ENCODE assay signal across 1 cellular context in the genomic region with DNA sequence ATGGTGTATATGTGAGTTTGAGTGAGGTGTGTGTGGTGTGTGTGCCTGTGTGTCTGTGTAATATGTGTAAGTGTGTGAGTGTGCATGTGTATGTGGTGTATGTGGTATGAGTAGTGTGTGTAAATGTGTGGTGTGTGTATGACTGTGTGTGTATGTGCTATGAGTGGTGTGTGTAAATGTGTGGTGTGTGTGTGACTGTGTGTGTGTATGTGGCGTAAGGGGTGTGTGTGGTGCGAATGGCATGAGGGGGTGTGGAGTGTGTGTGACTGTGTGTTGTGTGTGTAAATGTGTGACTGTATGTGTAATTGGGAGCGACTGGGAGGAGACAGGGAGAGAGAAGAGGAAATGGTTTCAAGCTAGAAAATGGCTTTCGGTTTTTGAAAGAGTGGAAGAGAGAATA.
TF ChIP-seq lines count a peak whose summit lies in the region.

No MANE protein-coding gene starts in this region.

TF ChIP-seq in K562, 482 proteins besides CTCF, POLR2A, EP300 and RAD21 (continues in another document):
- TF ChIP-seq, protein P1, sequence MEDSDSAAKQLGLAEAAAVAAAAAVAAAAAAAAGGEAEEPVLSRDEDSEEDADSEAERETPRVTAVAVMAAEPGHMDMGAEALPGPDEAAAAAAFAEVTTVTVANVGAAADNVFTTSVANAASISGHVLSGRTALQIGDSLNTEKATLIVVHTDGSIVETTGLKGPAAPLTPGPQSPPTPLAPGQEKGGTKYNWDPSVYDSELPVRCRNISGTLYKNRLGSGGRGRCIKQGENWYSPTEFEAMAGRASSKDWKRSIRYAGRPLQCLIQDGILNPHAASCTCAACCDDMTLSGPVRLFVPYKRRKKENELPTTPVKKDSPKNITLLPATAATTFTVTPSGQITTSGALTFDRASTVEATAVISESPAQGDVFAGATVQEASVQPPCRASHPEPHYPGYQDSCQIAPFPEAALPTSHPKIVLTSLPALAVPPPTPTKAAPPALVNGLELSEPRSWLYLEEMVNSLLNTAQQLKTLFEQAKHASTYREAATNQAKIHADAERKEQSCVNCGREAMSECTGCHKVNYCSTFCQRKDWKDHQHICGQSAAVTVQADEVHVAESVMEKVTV (CRISPR knock-in tag; IDR thresholded peaks at IDR 0.05) = no peak
- TF ChIP-seq ZNF77 (CRISPR knock-in tag; IDR thresholded peaks at IDR 0.05) (no peak), LARP7 (IDR thresholded peaks at IDR 0.05) (peak; percentile 98), ZC3H11A (IDR thresholded peaks at IDR 0.05; ENCODE audit: low read depth, low read length) (no peak), MAFG (tag; conservative IDR thresholded peaks at IDR 0.05) (no peak), SAP30 (IDR thresholded peaks at IDR 0.05; ENCODE audit: borderline replicate concordance, insufficient read depth, low read depth, low read length, poor library complexity, severe bottlenecking) (no peak), ZNF780A (CRISPR knock-in tag; IDR thresholded peaks at IDR 0.05) (no peak), RBM17 (IDR thresholded peaks at IDR 0.05; ENCODE audit: borderline replicate concordance, low read depth, low read length) (no peak), HLTF (IDR thresholded peaks at IDR 0.05) (peak; percentile 95), STAT5B (CRISPR knock-in tag; IDR thresholded peaks at IDR 0.05) (no peak), NFATC3 (IDR thresholded peaks at IDR 0.05) (no peak), GATAD2B (IDR thresholded peaks at IDR 0.05; ENCODE audit: borderline replicate concordance) (no peak), ZNF232 (CRISPR knock-in tag; IDR thresholded peaks at IDR 0.05) (no peak), CC2D1A (IDR thresholded peaks at IDR 0.05) (peak; percentile 45; the same call in 1 of the 2 replicates), MXI1 (IDR thresholded peaks at IDR 0.05; ENCODE audit: low read depth, low read length) (no peak), ETV6 (IDR thresholded peaks at IDR 0.05; ENCODE audit: borderline replicate concordance in 1 of 2, low read depth in 2 of 2, low read length in 1 of 2) (no peak), ETV6 (CRISPR knock-in tag; IDR thresholded peaks at IDR 0.05; ENCODE audit: borderline replicate concordance) (no peak), HDAC8 (tag; IDR thresholded peaks at IDR 0.05) (no peak), ZNF140 (CRISPR knock-in tag; IDR thresholded peaks at IDR 0.05) (no peak), CBX8 (IDR thresholded peaks at IDR 0.05; ENCODE audit: borderline replicate concordance, extremely low read depth, low read depth, low read length, poor library complexity, severe bottlenecking) (no peak), ZKSCAN8 (CRISPR knock-in tag; IDR thresholded peaks at IDR 0.05) (no peak), ARID1B (IDR thresholded peaks at IDR 0.05) (peak; percentile 42), ZNF134 (CRISPR knock-in tag; conservative IDR thresholded peaks at IDR 0.05) (no peak), SAFB (IDR thresholded peaks at IDR 0.05; ENCODE audit: borderline replicate concordance, low read depth, low read length) (no peak), RBM22 (IDR thresholded peaks at IDR 0.05; ENCODE audit: low read depth, low read length, poor library complexity, severe bottlenecking) (no peak), ZNF217 (CRISPR knock-in tag; IDR thresholded peaks at IDR 0.05) (no peak), CCAR2 (IDR thresholded peaks at IDR 0.05; ENCODE audit: low read depth, low read length) (no peak)
- TF ChIP-seq, protein P2, sequence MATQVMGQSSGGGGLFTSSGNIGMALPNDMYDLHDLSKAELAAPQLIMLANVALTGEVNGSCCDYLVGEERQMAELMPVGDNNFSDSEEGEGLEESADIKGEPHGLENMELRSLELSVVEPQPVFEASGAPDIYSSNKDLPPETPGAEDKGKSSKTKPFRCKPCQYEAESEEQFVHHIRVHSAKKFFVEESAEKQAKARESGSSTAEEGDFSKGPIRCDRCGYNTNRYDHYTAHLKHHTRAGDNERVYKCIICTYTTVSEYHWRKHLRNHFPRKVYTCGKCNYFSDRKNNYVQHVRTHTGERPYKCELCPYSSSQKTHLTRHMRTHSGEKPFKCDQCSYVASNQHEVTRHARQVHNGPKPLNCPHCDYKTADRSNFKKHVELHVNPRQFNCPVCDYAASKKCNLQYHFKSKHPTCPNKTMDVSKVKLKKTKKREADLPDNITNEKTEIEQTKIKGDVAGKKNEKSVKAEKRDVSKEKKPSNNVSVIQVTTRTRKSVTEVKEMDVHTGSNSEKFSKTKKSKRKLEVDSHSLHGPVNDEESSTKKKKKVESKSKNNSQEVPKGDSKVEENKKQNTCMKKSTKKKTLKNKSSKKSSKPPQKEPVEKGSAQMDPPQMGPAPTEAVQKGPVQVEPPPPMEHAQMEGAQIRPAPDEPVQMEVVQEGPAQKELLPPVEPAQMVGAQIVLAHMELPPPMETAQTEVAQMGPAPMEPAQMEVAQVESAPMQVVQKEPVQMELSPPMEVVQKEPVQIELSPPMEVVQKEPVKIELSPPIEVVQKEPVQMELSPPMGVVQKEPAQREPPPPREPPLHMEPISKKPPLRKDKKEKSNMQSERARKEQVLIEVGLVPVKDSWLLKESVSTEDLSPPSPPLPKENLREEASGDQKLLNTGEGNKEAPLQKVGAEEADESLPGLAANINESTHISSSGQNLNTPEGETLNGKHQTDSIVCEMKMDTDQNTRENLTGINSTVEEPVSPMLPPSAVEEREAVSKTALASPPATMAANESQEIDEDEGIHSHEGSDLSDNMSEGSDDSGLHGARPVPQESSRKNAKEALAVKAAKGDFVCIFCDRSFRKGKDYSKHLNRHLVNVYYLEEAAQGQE (CRISPR knock-in tag; IDR thresholded peaks at IDR 0.05; ENCODE audit: low read depth) = no peak
- TF ChIP-seq, protein P3, sequence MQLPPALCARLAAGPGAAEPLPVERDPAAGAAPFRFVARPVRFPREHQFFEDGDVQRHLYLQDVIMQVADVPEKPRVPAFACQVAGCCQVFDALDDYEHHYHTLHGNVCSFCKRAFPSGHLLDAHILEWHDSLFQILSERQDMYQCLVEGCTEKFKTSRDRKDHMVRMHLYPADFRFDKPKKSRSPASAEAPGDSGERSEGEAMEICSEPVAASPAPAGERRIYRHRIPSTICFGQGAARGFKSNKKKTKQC (CRISPR knock-in tag; IDR thresholded peaks at IDR 0.05) = no peak
- TF ChIP-seq, protein P4, sequence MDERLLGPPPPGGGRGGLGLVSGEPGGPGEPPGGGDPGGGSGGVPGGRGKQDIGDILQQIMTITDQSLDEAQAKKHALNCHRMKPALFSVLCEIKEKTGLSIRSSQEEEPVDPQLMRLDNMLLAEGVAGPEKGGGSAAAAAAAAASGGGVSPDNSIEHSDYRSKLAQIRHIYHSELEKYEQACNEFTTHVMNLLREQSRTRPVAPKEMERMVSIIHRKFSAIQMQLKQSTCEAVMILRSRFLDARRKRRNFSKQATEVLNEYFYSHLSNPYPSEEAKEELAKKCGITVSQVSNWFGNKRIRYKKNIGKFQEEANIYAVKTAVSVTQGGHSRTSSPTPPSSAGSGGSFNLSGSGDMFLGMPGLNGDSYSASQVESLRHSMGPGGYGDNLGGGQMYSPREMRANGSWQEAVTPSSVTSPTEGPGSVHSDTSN (CRISPR knock-in tag; IDR thresholded peaks at IDR 0.05; ENCODE audit: low read depth) = no peak
- TF ChIP-seq, protein P4 (tag; conservative IDR thresholded peaks at IDR 0.05; ENCODE audit: low read depth) = no peak
- TF ChIP-seq, protein P5, sequence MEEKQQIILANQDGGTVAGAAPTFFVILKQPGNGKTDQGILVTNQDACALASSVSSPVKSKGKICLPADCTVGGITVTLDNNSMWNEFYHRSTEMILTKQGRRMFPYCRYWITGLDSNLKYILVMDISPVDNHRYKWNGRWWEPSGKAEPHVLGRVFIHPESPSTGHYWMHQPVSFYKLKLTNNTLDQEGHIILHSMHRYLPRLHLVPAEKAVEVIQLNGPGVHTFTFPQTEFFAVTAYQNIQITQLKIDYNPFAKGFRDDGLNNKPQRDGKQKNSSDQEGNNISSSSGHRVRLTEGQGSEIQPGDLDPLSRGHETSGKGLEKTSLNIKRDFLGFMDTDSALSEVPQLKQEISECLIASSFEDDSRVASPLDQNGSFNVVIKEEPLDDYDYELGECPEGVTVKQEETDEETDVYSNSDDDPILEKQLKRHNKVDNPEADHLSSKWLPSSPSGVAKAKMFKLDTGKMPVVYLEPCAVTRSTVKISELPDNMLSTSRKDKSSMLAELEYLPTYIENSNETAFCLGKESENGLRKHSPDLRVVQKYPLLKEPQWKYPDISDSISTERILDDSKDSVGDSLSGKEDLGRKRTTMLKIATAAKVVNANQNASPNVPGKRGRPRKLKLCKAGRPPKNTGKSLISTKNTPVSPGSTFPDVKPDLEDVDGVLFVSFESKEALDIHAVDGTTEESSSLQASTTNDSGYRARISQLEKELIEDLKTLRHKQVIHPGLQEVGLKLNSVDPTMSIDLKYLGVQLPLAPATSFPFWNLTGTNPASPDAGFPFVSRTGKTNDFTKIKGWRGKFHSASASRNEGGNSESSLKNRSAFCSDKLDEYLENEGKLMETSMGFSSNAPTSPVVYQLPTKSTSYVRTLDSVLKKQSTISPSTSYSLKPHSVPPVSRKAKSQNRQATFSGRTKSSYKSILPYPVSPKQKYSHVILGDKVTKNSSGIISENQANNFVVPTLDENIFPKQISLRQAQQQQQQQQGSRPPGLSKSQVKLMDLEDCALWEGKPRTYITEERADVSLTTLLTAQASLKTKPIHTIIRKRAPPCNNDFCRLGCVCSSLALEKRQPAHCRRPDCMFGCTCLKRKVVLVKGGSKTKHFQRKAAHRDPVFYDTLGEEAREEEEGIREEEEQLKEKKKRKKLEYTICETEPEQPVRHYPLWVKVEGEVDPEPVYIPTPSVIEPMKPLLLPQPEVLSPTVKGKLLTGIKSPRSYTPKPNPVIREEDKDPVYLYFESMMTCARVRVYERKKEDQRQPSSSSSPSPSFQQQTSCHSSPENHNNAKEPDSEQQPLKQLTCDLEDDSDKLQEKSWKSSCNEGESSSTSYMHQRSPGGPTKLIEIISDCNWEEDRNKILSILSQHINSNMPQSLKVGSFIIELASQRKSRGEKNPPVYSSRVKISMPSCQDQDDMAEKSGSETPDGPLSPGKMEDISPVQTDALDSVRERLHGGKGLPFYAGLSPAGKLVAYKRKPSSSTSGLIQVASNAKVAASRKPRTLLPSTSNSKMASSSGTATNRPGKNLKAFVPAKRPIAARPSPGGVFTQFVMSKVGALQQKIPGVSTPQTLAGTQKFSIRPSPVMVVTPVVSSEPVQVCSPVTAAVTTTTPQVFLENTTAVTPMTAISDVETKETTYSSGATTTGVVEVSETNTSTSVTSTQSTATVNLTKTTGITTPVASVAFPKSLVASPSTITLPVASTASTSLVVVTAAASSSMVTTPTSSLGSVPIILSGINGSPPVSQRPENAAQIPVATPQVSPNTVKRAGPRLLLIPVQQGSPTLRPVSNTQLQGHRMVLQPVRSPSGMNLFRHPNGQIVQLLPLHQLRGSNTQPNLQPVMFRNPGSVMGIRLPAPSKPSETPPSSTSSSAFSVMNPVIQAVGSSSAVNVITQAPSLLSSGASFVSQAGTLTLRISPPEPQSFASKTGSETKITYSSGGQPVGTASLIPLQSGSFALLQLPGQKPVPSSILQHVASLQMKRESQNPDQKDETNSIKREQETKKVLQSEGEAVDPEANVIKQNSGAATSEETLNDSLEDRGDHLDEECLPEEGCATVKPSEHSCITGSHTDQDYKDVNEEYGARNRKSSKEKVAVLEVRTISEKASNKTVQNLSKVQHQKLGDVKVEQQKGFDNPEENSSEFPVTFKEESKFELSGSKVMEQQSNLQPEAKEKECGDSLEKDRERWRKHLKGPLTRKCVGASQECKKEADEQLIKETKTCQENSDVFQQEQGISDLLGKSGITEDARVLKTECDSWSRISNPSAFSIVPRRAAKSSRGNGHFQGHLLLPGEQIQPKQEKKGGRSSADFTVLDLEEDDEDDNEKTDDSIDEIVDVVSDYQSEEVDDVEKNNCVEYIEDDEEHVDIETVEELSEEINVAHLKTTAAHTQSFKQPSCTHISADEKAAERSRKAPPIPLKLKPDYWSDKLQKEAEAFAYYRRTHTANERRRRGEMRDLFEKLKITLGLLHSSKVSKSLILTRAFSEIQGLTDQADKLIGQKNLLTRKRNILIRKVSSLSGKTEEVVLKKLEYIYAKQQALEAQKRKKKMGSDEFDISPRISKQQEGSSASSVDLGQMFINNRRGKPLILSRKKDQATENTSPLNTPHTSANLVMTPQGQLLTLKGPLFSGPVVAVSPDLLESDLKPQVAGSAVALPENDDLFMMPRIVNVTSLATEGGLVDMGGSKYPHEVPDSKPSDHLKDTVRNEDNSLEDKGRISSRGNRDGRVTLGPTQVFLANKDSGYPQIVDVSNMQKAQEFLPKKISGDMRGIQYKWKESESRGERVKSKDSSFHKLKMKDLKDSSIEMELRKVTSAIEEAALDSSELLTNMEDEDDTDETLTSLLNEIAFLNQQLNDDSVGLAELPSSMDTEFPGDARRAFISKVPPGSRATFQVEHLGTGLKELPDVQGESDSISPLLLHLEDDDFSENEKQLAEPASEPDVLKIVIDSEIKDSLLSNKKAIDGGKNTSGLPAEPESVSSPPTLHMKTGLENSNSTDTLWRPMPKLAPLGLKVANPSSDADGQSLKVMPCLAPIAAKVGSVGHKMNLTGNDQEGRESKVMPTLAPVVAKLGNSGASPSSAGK (IDR thresholded peaks at IDR 0.05) = no peak
- TF ChIP-seq, protein P6, sequence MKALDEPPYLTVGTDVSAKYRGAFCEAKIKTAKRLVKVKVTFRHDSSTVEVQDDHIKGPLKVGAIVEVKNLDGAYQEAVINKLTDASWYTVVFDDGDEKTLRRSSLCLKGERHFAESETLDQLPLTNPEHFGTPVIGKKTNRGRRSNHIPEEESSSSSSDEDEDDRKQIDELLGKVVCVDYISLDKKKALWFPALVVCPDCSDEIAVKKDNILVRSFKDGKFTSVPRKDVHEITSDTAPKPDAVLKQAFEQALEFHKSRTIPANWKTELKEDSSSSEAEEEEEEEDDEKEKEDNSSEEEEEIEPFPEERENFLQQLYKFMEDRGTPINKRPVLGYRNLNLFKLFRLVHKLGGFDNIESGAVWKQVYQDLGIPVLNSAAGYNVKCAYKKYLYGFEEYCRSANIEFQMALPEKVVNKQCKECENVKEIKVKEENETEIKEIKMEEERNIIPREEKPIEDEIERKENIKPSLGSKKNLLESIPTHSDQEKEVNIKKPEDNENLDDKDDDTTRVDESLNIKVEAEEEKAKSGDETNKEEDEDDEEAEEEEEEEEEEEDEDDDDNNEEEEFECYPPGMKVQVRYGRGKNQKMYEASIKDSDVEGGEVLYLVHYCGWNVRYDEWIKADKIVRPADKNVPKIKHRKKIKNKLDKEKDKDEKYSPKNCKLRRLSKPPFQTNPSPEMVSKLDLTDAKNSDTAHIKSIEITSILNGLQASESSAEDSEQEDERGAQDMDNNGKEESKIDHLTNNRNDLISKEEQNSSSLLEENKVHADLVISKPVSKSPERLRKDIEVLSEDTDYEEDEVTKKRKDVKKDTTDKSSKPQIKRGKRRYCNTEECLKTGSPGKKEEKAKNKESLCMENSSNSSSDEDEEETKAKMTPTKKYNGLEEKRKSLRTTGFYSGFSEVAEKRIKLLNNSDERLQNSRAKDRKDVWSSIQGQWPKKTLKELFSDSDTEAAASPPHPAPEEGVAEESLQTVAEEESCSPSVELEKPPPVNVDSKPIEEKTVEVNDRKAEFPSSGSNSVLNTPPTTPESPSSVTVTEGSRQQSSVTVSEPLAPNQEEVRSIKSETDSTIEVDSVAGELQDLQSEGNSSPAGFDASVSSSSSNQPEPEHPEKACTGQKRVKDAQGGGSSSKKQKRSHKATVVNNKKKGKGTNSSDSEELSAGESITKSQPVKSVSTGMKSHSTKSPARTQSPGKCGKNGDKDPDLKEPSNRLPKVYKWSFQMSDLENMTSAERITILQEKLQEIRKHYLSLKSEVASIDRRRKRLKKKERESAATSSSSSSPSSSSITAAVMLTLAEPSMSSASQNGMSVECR (CRISPR knock-in tag; IDR thresholded peaks at IDR 0.05) = no peak
